20 cellular contexts compared by ENCODE assay signal in the genomic region with DNA sequence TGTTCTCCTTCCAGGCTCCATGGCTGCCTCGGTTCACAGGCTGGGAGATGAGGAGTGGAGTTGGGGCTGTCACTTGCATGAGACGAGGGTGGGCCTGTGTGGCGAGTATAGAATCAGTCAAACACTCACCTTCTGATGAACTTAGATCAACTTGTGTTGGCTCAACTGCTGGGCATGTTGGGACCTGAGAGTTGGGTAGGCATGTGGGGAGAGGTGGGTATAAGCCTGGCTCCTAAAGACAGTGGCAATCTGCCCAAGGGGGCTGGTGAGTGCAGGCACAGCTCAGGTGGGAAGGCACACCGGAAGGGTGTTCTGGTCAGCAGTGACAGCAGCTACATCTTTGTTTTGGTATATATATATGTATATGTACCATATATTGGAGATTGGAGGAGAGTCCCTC. TPM values are rescaled to one million over a fixed set of nuclear protein-coding genes. Genes with fewer than 3 reads are reported as not detected.
"Had no signal": no experiment of that assay in that cellular context is flagged by ENCODE, and none has a peak within 500 bp of the region (broad histone marks: within the 10 kb centered on the region; RNA-seq: fewer than 3 reads in every experiment).

No MANE protein-coding gene starts in this region.

- DNase-seq: activated CD4-positive, alpha-beta memory T cell treated with anti-CD3 and anti-CD28 coated beads for 36 hours; activated CD4-positive, alpha-beta T cell treated with anti-CD3 and anti-CD28 coated beads for 48 hours; activated gamma-delta T cell treated with Interleukin-2 at 50 U/mL for 16 hours; gastrocnemius medialis; hippocampal formation; left ventricle myocardium inferior; nucleus accumbens; stimulated activated CD4-positive, alpha-beta T cell treated with anti-CD3 and anti-CD28 coated beads, Interleukin-2, amount 100 ng/mL, for 24 hours; stimulated activated naive CD8-positive, alpha-beta T cell treated with anti-CD3 and anti-CD28 coated beads, Interleukin-15, amount 100 ng/mL, for 72 hours; tibial artery had no signal

- H3K4me3 ChIP-seq: cardiac muscle cell, esophagus muscularis mucosa, gastrocnemius medialis, left ventricle myocardium inferior, tibial artery had no signal

- H3K4me1 ChIP-seq: tibial artery had no signal

- H3K9me3 ChIP-seq: esophagus muscularis mucosa, gastrocnemius medialis, left ventricle myocardium inferior, tibial artery had no signal

- H3K9me3 Mint-ChIP-seq: mesothelial cell of epicardium; natural killer cell treated with Interleukin-12 subunit alpha and Interleukin-12 subunit beta and Interleukin-15 and Interleukin-18, amount 100 ng/mL, for 72 hours; stimulated activated effector memory CD8-positive, alpha-beta T cell treated with anti-CD3 and anti-CD28 coated beads, Interleukin-12 subunit alpha, Interleukin-12 subunit beta, amount 100 ng/mL, for 72 hours had no signal

- H3K27ac Mint-ChIP-seq: activated CD4-positive, alpha-beta memory T cell treated with anti-CD3 and anti-CD28 coated beads for 36 hours; activated naive CD8-positive, alpha-beta T cell; mesothelial cell of epicardium; natural killer cell treated with Interleukin-12 subunit alpha and Interleukin-12 subunit beta and Interleukin-15 and Interleukin-18, amount 100 ng/mL, for 72 hours; stimulated activated effector memory CD8-positive, alpha-beta T cell treated with anti-CD3 and anti-CD28 coated beads, Interleukin-12 subunit alpha, Interleukin-12 subunit beta, amount 100 ng/mL, for 72 hours; T-helper 1 cell treated with Interleukin-12 subunit alpha and Interleukin-12 subunit beta and Interleukin-4 antibody, amounts not matched to agents 30 μg/mL and 1 μg/mL, for 36 hours had no signal

- H3K36me3 ChIP-seq: cardiac muscle cell, esophagus muscularis mucosa, gastrocnemius medialis, left ventricle myocardium inferior, tibial artery had no signal

- H3K4me3 Mint-ChIP-seq: activated CD4-positive, alpha-beta memory T cell treated with anti-CD3 and anti-CD28 coated beads for 36 hours; activated naive CD8-positive, alpha-beta T cell; mesothelial cell of epicardium; natural killer cell treated with Interleukin-12 subunit alpha and Interleukin-12 subunit beta and Interleukin-15 and Interleukin-18, amount 100 ng/mL, for 72 hours; stimulated activated effector memory CD8-positive, alpha-beta T cell treated with anti-CD3 and anti-CD28 coated beads, Interleukin-12 subunit alpha, Interleukin-12 subunit beta, amount 100 ng/mL, for 72 hours; stimulated activated naive CD8-positive, alpha-beta T cell treated with anti-CD3 and anti-CD28 coated beads, Interleukin-15, amount 100 ng/mL, for 72 hours; T-helper 1 cell treated with Interleukin-12 subunit alpha and Interleukin-12 subunit beta and Interleukin-4 antibody, amounts not matched to agents 30 μg/mL and 1 μg/mL, for 36 hours had no signal

- H3K27me3 Mint-ChIP-seq: activated CD4-positive, alpha-beta memory T cell treated with anti-CD3 and anti-CD28 coated beads for 36 hours; activated naive CD8-positive, alpha-beta T cell; natural killer cell treated with Interleukin-12 subunit alpha and Interleukin-12 subunit beta and Interleukin-15 and Interleukin-18, amount 100 ng/mL, for 72 hours; stimulated activated naive CD8-positive, alpha-beta T cell treated with anti-CD3 and anti-CD28 coated beads, Interleukin-15, amount 100 ng/mL, for 72 hours had no signal

- H3K36me3 Mint-ChIP-seq: activated CD4-positive, alpha-beta memory T cell treated with anti-CD3 and anti-CD28 coated beads for 36 hours; activated naive CD8-positive, alpha-beta T cell; mesothelial cell of epicardium; natural killer cell treated with Interleukin-12 subunit alpha and Interleukin-12 subunit beta and Interleukin-15 and Interleukin-18, amount 100 ng/mL, for 72 hours; stimulated activated effector memory CD8-positive, alpha-beta T cell treated with anti-CD3 and anti-CD28 coated beads, Interleukin-12 subunit alpha, Interleukin-12 subunit beta, amount 100 ng/mL, for 72 hours had no signal

- ATAC-seq: gastrocnemius medialis; sciatic nerve; stimulated activated effector memory CD8-positive, alpha-beta T cell treated with anti-CD3 and anti-CD28 coated beads, Interleukin-12 subunit alpha, Interleukin-12 subunit beta, amount 100 ng/mL, for 72 hours; stimulated activated naive CD8-positive, alpha-beta T cell treated with anti-CD3 and anti-CD28 coated beads, Interleukin-15, amount 100 ng/mL, for 72 hours had no signal

- H3K27me3 ChIP-seq: cardiac muscle cell, esophagus muscularis mucosa, gastrocnemius medialis had no signal

- H3K27ac ChIP-seq: cardiac muscle cell, esophagus muscularis mucosa, gastrocnemius medialis, tibial artery had no signal

RNA-seq across cellular contexts. Expression of gene TDRD9, which starts 30.1 kb away (rescaled TPM):
- total RNA-seq: cardiac muscle cell, mesothelial cell of epicardium had no signal

RNA-seq across cellular contexts. Expression of gene RD3L, which starts 44.1 kb away (rescaled TPM):
- total RNA-seq: activated CD4-positive, alpha-beta memory T cell treated with anti-CD3 and anti-CD28 coated beads for 36 hours; cerebellum; esophagus muscularis mucosa; gastrocnemius medialis; lung microvascular endothelial cell; mesothelial cell of epicardium; natural killer cell treated with Interleukin-12 subunit alpha and Interleukin-12 subunit beta and Interleukin-15 and Interleukin-18, amount 100 ng/mL, for 72 hours; sciatic nerve had no signal
